In genomic region chr6:108157234-108157971, GRCh38 we compare ENCODE assay signal across 9 cellular contexts. TPM values are rescaled to one million over a fixed set of nuclear protein-coding genes. Genes with fewer than 3 reads are reported as not detected.
DNase-seq lines count a peak whose midpoint lies in the region; ATAC-seq and TF ChIP-seq lines count a peak whose summit lies in the region.
"Had no signal": no experiment of that assay in that cellular context is flagged by ENCODE, and none has a peak within 500 bp of the region (broad histone marks: within the 10 kb centered on the region; RNA-seq: fewer than 3 reads in every experiment).

No MANE protein-coding gene starts in this region.

- TF ChIP-seq EP300 in suprapubic skin (IDR thresholded peaks at IDR 0.05): no peak

- H3K4me3 Mint-ChIP-seq in activated T-cell treated with anti-CD3 and anti-CD28 coated beads, Interleukin-2, amount 50 U/mL, for 24 hours: peak overlapping the region; percentile 34
- H3K4me3 Mint-ChIP-seq in activated T-helper 17 cell treated with anti-CD3 and anti-CD28 coated beads, Interleukin-2, amount 50 U/mL, for 72 hours: peak overlapping the region; percentile 38

- H3K36me3 Mint-ChIP-seq in activated T-cell treated with anti-CD3 and anti-CD28 coated beads, Interleukin-2, amount 50 U/mL, for 24 hours (ENCODE audit: low read depth): no peaks in the 10 kb centered on the region
- peaks cover 5% of the 10 kb centered on the region for H3K36me3 Mint-ChIP-seq in activated T-helper 17 cell treated with anti-CD3 and anti-CD28 coated beads, Interleukin-2, amount 50 U/mL, for 72 hours (ENCODE audit: low read depth)

- H3K4me1 ChIP-seq in suprapubic skin: peaks cover 27% of the 10 kb centered on the region

- WGBS in suprapubic skin: 4% methylated on average over 30 of the region's 59 CpGs

- no peaks in the 10 kb centered on the region for H3K9me3 ChIP-seq in suprapubic skin
- H3K9me3 ChIP-seq: adrenal gland had no signal

- TF ChIP-seq CTCF in suprapubic skin (IDR thresholded peaks at IDR 0.05): no peak

- TF ChIP-seq POLR2A in suprapubic skin (IDR thresholded peaks at IDR 0.05): no peak

- no peak overlapping the region for H3K27ac ChIP-seq in suprapubic skin
- H3K27ac ChIP-seq: adrenal gland had no signal

- peaks cover 10% of the 10 kb centered on the region for H3K4me1 Mint-ChIP-seq in activated T-cell treated with anti-CD3 and anti-CD28 coated beads, Interleukin-2, amount 50 U/mL, for 24 hours (ENCODE audit: low read depth)
- peaks cover 4% of the 10 kb centered on the region for H3K4me1 Mint-ChIP-seq in activated T-helper 17 cell treated with anti-CD3 and anti-CD28 coated beads, Interleukin-2, amount 50 U/mL, for 72 hours

- H3K9me3 Mint-ChIP-seq in activated T-cell treated with anti-CD3 and anti-CD28 coated beads, Interleukin-2, amount 50 U/mL, for 24 hours: no peaks in the 10 kb centered on the region
- no peaks in the 10 kb centered on the region for H3K9me3 Mint-ChIP-seq in activated T-helper 17 cell treated with anti-CD3 and anti-CD28 coated beads, Interleukin-2, amount 50 U/mL, for 72 hours

- no peak for ATAC-seq in activated T-helper 17 cell treated with anti-CD3 and anti-CD28 coated beads, Interleukin-2, amount 50 U/mL, for 72 hours (replicated peaks)
- ATAC-seq in left lobe of liver (peak; percentile 34), HG02763 (IDR thresholded peaks at IDR 0.05; ENCODE audit: unreplicated experiment) (no peak)

- H3K4me3 ChIP-seq in suprapubic skin: peak overlapping the region; percentile 46

- DNase-seq in activated T-cell treated with anti-CD3 and anti-CD28 coated beads, Interleukin-2, amount 50 U/mL, for 24 hours: no peak
- no peak for DNase-seq in activated T-cell treated with anti-CD3 and anti-CD28 coated beads, Interleukin-2, amount 50 U/mL, for 1 hour
- no peak for DNase-seq in left lobe of liver (ENCODE audit: low spot score)
- no peak for DNase-seq in suprapubic skin (ENCODE audit: low spot score in 2 of 2)
- no peak for DNase-seq in NCI-H446 treated with DMSO at 0.1 percent for 48 hours (lab: John Stamatoyannopoulos, UW)
- no peak for DNase-seq in CD1c-positive myeloid dendritic cell (ENCODE audit: extremely low spot score)

- H3K27ac Mint-ChIP-seq in activated T-cell treated with anti-CD3 and anti-CD28 coated beads, Interleukin-2, amount 50 U/mL, for 24 hours: no peak overlapping the region
- no peak overlapping the region for H3K27ac Mint-ChIP-seq in activated T-helper 17 cell treated with anti-CD3 and anti-CD28 coated beads, Interleukin-2, amount 50 U/mL, for 72 hours

- H3K27me3 Mint-ChIP-seq in activated T-cell treated with anti-CD3 and anti-CD28 coated beads, Interleukin-2, amount 50 U/mL, for 24 hours: peaks cover 93% of the 10 kb centered on the region
- peaks cover 74% of the 10 kb centered on the region for H3K27me3 Mint-ChIP-seq in activated T-helper 17 cell treated with anti-CD3 and anti-CD28 coated beads, Interleukin-2, amount 50 U/mL, for 72 hours

- no peaks in the 10 kb centered on the region for H3K36me3 ChIP-seq in suprapubic skin
- H3K36me3 ChIP-seq: adrenal gland had no signal

- H3K27me3 ChIP-seq in suprapubic skin: peaks cover 100% of the 10 kb centered on the region

RNA-seq across cellular contexts. Expression of gene NR2E1, which starts 8.4 kb away (rescaled TPM):
- total RNA-seq in activated T-helper 17 cell treated with anti-CD3 and anti-CD28 coated beads, Interleukin-2, amount 50 U/mL, for 72 hours: not detected
- not detected for total RNA-seq in left lobe of liver
- total RNA-seq in suprapubic skin: under 1 TPM in 1 of 4 donors, not detected in 3; 0.38 TPM
